Comparison of ENCODE assay signal across 8 cellular contexts in genomic region chr9:95517559-95517933, GRCh38. TPM values are rescaled to one million over a fixed set of nuclear protein-coding genes. Genes with fewer than 3 reads are reported as not detected.
A peak's percentile ranks its signal among the peaks of the same experiment; 100 is the strongest.
DNase-seq lines count a peak whose midpoint lies in the region; ATAC-seq and TF ChIP-seq lines count a peak whose summit lies in the region.
"Had no signal": no experiment of that assay in that cellular context is flagged by ENCODE, and none has a peak within 500 bp of the region (broad histone marks: within the 10 kb centered on the region; RNA-seq: fewer than 3 reads in every experiment).

No MANE protein-coding gene starts in this region.

- no peak overlapping the region for H3K27ac Mint-ChIP-seq in HFFc6
- H3K27ac Mint-ChIP-seq in activated naive CD8-positive, alpha-beta T cell = no peak overlapping the region

- CTCF ChIA-PET in HEK293T (lab: Yijun Ruan, JAX) = no interaction called here

- 29 to 39% methylated on average over 14 of the region's 14 CpGs for WGBS in sigmoid colon, 2 donors

- peaks cover 7% of the 10 kb centered on the region; the same call in 1 of the 2 replicates for H3K9me3 Mint-ChIP-seq in HFFc6
- H3K9me3 Mint-ChIP-seq in activated naive CD8-positive, alpha-beta T cell (ENCODE audit: low read depth) = no peaks in the 10 kb centered on the region

- H3K4me3 Mint-ChIP-seq in HFFc6 = peak overlapping the region; percentile 91
- H3K4me3 Mint-ChIP-seq in activated naive CD8-positive, alpha-beta T cell = peak overlapping the region; percentile 66

- H3K36me3 Mint-ChIP-seq in HFFc6 (ENCODE audit: low read depth) = no peaks in the 10 kb centered on the region
- no peaks in the 10 kb centered on the region for H3K36me3 Mint-ChIP-seq in activated naive CD8-positive, alpha-beta T cell

- intact Hi-C loops in sigmoid colon (cut with DNase I) = loop anchor here (2.0 kb wide), 1 partner anchor 255 kb away; no protein-coding TSS in a partner anchor

- no peak overlapping the region for H3K9ac ChIP-seq in iPS-18a (ENCODE audit: low read length)

- H3K4me3 ChIP-seq in iPS-18a (ENCODE audit: low read length) = peak overlapping the region; percentile 71
- peak overlapping the region in 3 of 4 donors; percentile 49 to 60 (median 57) for H3K4me3 ChIP-seq in sigmoid colon
- H3K4me3 ChIP-seq: lung had no signal

- TF ChIP-seq CTCF in HFFc6 (IDR thresholded peaks at IDR 0.05) (no peak), sigmoid colon (IDR thresholded peaks at IDR 0.05) (no peak)

- peaks cover 12% of the 10 kb centered on the region for H3K4me1 Mint-ChIP-seq in HFFc6 (ENCODE audit: low read depth)
- peaks cover 16% of the 10 kb centered on the region for H3K4me1 Mint-ChIP-seq in activated naive CD8-positive, alpha-beta T cell (ENCODE audit: low read depth)

- H3K4me1 ChIP-seq in iPS-18a (ENCODE audit: control insufficient read depth, low read depth, low read length) (peaks cover 32% of the 10 kb centered on the region), sigmoid colon (peaks cover 0 to 18% (median 12%) of the 10 kb centered on the region in 4 donors)

- DNase-seq in HFFc6 (no peak), sigmoid colon (no peak), HEK293T (ENCODE audit: extremely low spot score) (no peak), NCI-H187 treated with DMSO at 0.1 percent for 48 hours (lab: John Stamatoyannopoulos, UW) (no peak)

- no peak for ATAC-seq in GM18870 (IDR thresholded peaks at IDR 0.05; ENCODE audit: unreplicated experiment)

- POLR2A ChIA-PET in HEK293T (lab: Yijun Ruan, JAX) = no interaction called here

- TF ChIP-seq EP300 in sigmoid colon (IDR thresholded peaks at IDR 0.05) = no peak

- no peak for TF ChIP-seq POLR2A in sigmoid colon (IDR thresholded peaks at IDR 0.05)

- H3K27me3 ChIP-seq in iPS-18a (ENCODE audit: control insufficient read depth, insufficient read depth, low read length) = peaks cover 83% of the 10 kb centered on the region
- peaks cover 0 to 6% (median 0%) of the 10 kb centered on the region in 3 donors for H3K27me3 ChIP-seq in sigmoid colon

- H3K36me3 ChIP-seq in iPS-18a (ENCODE audit: control insufficient read depth, low read depth, low read length) = no peaks in the 10 kb centered on the region
- no peaks in the 10 kb centered on the region for H3K36me3 ChIP-seq in sigmoid colon

- H3K27me3 Mint-ChIP-seq in HFFc6 (ENCODE audit: insufficient read depth) = peaks cover 26% of the 10 kb centered on the region
- H3K27me3 Mint-ChIP-seq in activated naive CD8-positive, alpha-beta T cell = no peaks in the 10 kb centered on the region

- H3K9me3 ChIP-seq in iPS-18a (ENCODE audit: control insufficient read depth, low read depth, low read length) (no peaks in the 10 kb centered on the region), sigmoid colon (no peaks in the 10 kb centered on the region)

- H3K27ac ChIP-seq in iPS-18a (ENCODE audit: low read length) = no peak overlapping the region
- peak overlapping the region in 3 of 4 donors; percentile 64 to 78 (median 72) for H3K27ac ChIP-seq in sigmoid colon

TF ChIP-seq in HEK293T, 16 proteins besides CTCF, POLR2A, EP300 and RAD21:
- TF ChIP-seq SP1 (IDR thresholded peaks at IDR 0.05) = no peak
- TF ChIP-seq PKNOX1 (IDR thresholded peaks at IDR 0.05) = no peak
- TF ChIP-seq BHLHE40 (IDR thresholded peaks at IDR 0.05; ENCODE audit: borderline replicate concordance) = no peak
TF ChIP-seq in HEK293T: peak in this region for 0.

RNA-seq across cellular contexts. Expression of gene PTCH1, which starts 0.8 kb away (rescaled TPM):
- total RNA-seq in HFFc6 (2021; fragmentation: NEBNext Ultra II Directional; extraction: Animal tissue kit (Norgen Biotek cat#: 25700)) = 1 to 10 TPM; 6.6 to 9.3 (median 7.0) TPM
- 10 to 100 TPM in 1 of 4 donors, 1 to 10 TPM in 3; 7.1 to 10.7 (median 8.7) TPM for total RNA-seq in sigmoid colon
- polyA plus RNA-seq in sigmoid colon = 1 to 10 TPM; 2.3 to 7.2 (median 7.0) TPM
